ENCODE assay signal across 14 cellular contexts in genomic region chr9:136397643-136398042, GRCh38.
A peak's percentile ranks its signal among the peaks of the same experiment; 100 is the strongest.
DNase-seq lines count a peak whose midpoint lies in the region; ATAC-seq and TF ChIP-seq lines count a peak whose summit lies in the region.
"Had no signal": no experiment of that assay in that cellular context is flagged by ENCODE, and none has a peak within 500 bp of the region (broad histone marks: within the 10 kb centered on the region; RNA-seq: fewer than 3 reads in every experiment).

No MANE protein-coding gene starts in this region.

- peaks cover 64 to 79% (median 73%) of the 10 kb centered on the region in 11 experiments for H3K36me3 ChIP-seq in BLaER1 treated with 17β-estradiol and CSF1 and Interleukin-3, amounts not matched to agents 10 nM and 100 nM

- peaks cover 36% of the 10 kb centered on the region for H3K4me1 Mint-ChIP-seq in stimulated activated effector memory CD8-positive, alpha-beta T cell treated with anti-CD3 and anti-CD28 coated beads, Interleukin-12 subunit alpha, Interleukin-12 subunit beta, amount 100 ng/mL, for 72 hours

- peaks cover 11 to 24% (median 19%) of the 10 kb centered on the region in 10 experiments for H3K4me1 ChIP-seq in BLaER1 treated with 17β-estradiol and CSF1 and Interleukin-3, amounts not matched to agents 10 nM and 100 nM

- H3K27me3 ChIP-seq in BLaER1 treated with 17β-estradiol and CSF1 and Interleukin-3, amounts not matched to agents 10 nM and 100 nM, result no peaks in the 10 kb centered on the region

- H3K4me3 ChIP-seq in BLaER1 treated with 17β-estradiol and CSF1 and Interleukin-3, amounts not matched to agents 10 nM and 100 nM, result no peak overlapping the region

- no peak for DNase-seq in RWPE1 (ENCODE audit: low spot score)
- DNase-seq in stimulated activated effector memory CD8-positive, alpha-beta T cell treated with anti-CD3 and anti-CD28 coated beads, Interleukin-12 subunit alpha, Interleukin-12 subunit beta, amount 100 ng/mL, for 72 hours (ENCODE audit: low spot score in 2 of 2), result no peak
- DNase-seq in NCI-H82 treated with DMSO at 0.1 percent for 48 hours (lab: John Stamatoyannopoulos, UW; ENCODE audit: unreplicated experiment), result no peak
- DNase-seq in GM10266 (ENCODE audit: extremely low spot score), result no peak
- DNase-seq: CD4-positive, alpha-beta T cell; CD8-positive, alpha-beta memory T cell; DMS 273 treated with DMSO at 0.1 percent for 48 hours; DMS79; EL; GDM1; H7; HCEC 1CT had no signal

- H3K9me3 Mint-ChIP-seq in stimulated activated effector memory CD8-positive, alpha-beta T cell treated with anti-CD3 and anti-CD28 coated beads, Interleukin-12 subunit alpha, Interleukin-12 subunit beta, amount 100 ng/mL, for 72 hours, result no peaks in the 10 kb centered on the region
- H3K9me3 Mint-ChIP-seq: CD4-positive, alpha-beta T cell; CD8-positive, alpha-beta memory T cell had no signal

- H4K20me1 ChIP-seq in BLaER1 treated with 17β-estradiol and CSF1 and Interleukin-3, amounts not matched to agents 10 nM and 100 nM, result peaks cover 0 to 74% (median 54%) of the 10 kb centered on the region in 11 experiments; a peak in 20 of 22 replicates

- CTCF ChIA-PET in RWPE1 (lab: Yijun Ruan, JAX), result interaction anchor here (0.7 to 1.0 kb wide), 3 partner anchors 10 to 34 kb away, joined by 3 read pairs; partner anchors contain the start of gene DNLZ

- peaks cover 76% of the 10 kb centered on the region for H3K36me3 Mint-ChIP-seq in stimulated activated effector memory CD8-positive, alpha-beta T cell treated with anti-CD3 and anti-CD28 coated beads, Interleukin-12 subunit alpha, Interleukin-12 subunit beta, amount 100 ng/mL, for 72 hours

- no peak for ATAC-seq in stimulated activated effector memory CD8-positive, alpha-beta T cell treated with anti-CD3 and anti-CD28 coated beads, Interleukin-12 subunit alpha, Interleukin-12 subunit beta, amount 100 ng/mL, for 72 hours
- no peak for ATAC-seq in GM18511 (IDR thresholded peaks at IDR 0.05; ENCODE audit: unreplicated experiment)

- no peak for TF ChIP-seq CTCF in RWPE1 (conservative IDR thresholded peaks at IDR 0.05; ENCODE audit: low read depth)
- no peak for TF ChIP-seq CTCF in GM10266 (IDR thresholded peaks at IDR 0.05; ENCODE audit: control insufficient read depth, insufficient read depth, low read depth, missing control alignments)

- H3K4me2 ChIP-seq in BLaER1 treated with 17β-estradiol and CSF1 and Interleukin-3, amounts not matched to agents 10 nM and 100 nM, result peak overlapping the region in 1 of 11 experiments; percentile 92; a peak in 1 of 22 replicates

- POLR2A ChIA-PET in RWPE1 (lab: Yijun Ruan, JAX; ENCODE audit: low non-redundant PET), result no interaction called here

- H3K27ac ChIP-seq in BLaER1 treated with 17β-estradiol and CSF1 and Interleukin-3, amounts not matched to agents 10 nM and 100 nM, result no peak overlapping the region; a peak in 1 of 22 replicates
- H3K27ac ChIP-seq in RWPE1, result peak overlapping the region; percentile 79

- H3K9me3 ChIP-seq in BLaER1 treated with 17β-estradiol and CSF1 and Interleukin-3, amounts not matched to agents 10 nM and 100 nM (replicated peaks in 1 of 11), result no peaks in the 10 kb centered on the region

- no peak overlapping the region for H3K27ac Mint-ChIP-seq in stimulated activated effector memory CD8-positive, alpha-beta T cell treated with anti-CD3 and anti-CD28 coated beads, Interleukin-12 subunit alpha, Interleukin-12 subunit beta, amount 100 ng/mL, for 72 hours

- H3K9ac ChIP-seq in BLaER1 treated with 17β-estradiol and CSF1 and Interleukin-3, amounts not matched to agents 10 nM and 100 nM, result peak overlapping the region in 10 of 11 experiments; percentile 25 to 95 (median 84); a peak in 18 of 22 replicates

- peak overlapping the region; percentile 10 for H3K4me3 Mint-ChIP-seq in stimulated activated effector memory CD8-positive, alpha-beta T cell treated with anti-CD3 and anti-CD28 coated beads, Interleukin-12 subunit alpha, Interleukin-12 subunit beta, amount 100 ng/mL, for 72 hours
